Comparison of ENCODE assay signal across 17 cellular contexts in genomic region chr10:87605656-87606308, GRCh38. TPM values are rescaled to one million over a fixed set of nuclear protein-coding genes. Genes with fewer than 3 reads are reported as not detected.
DNase-seq lines count a peak whose midpoint lies in the region; ATAC-seq, FAIRE-seq and TF ChIP-seq lines count a peak whose summit lies in the region.
"Had no signal": no experiment of that assay in that cellular context is flagged by ENCODE, and none has a peak within 500 bp of the region (broad histone marks: within the 10 kb centered on the region; RNA-seq: fewer than 3 reads in every experiment).

No MANE protein-coding gene starts in this region.

- H3K36me3 Mint-ChIP-seq in GM23338 (ENCODE audit: low read depth) (peaks cover 11% of the 10 kb centered on the region), nephron (ENCODE audit: low read depth) (no peaks in the 10 kb centered on the region)
- H3K36me3 Mint-ChIP-seq: activated naive CD4-positive, alpha-beta T cell treated with anti-CD3 and anti-CD28 coated beads, Interleukin-2, amount 50 U/mL, for 24 hours had no signal

- ATAC-seq in GM23338 (peak; percentile 49), HG03520 (IDR thresholded peaks at IDR 0.05; ENCODE audit: unreplicated experiment) (no peak), GM18511 (IDR thresholded peaks at IDR 0.05; ENCODE audit: unreplicated experiment) (no peak)
- ATAC-seq: stimulated activated naive CD8-positive, alpha-beta T cell treated with anti-CD3 and anti-CD28 coated beads, Interleukin-15, Interleukin-2, amounts not matched to agents 100 U/mL and 50 U/mL, for 24 hours had no signal

- no peaks in the 10 kb centered on the region for H3K79me2 ChIP-seq in GM23338 (replicated peaks; ENCODE audit: insufficient read depth)

- H3K27ac Mint-ChIP-seq in GM23338 (no peak overlapping the region; the same call in 1 of the 2 replicates), nephron (peak overlapping the region in 2 of 3 experiments; percentile 43 to 49)
- H3K27ac Mint-ChIP-seq: activated naive CD4-positive, alpha-beta T cell treated with anti-CD3 and anti-CD28 coated beads, Interleukin-2, amount 50 U/mL, for 24 hours had no signal

- H3K9me3 ChIP-seq in WERI-Rb-1 (ENCODE audit: severe bottlenecking): no peaks in the 10 kb centered on the region

- H4K20me1 ChIP-seq in GM23338 (replicated peaks; ENCODE audit: insufficient read depth): no peaks in the 10 kb centered on the region

- TF ChIP-seq CTCF in GM23338 (conservative IDR thresholded peaks at IDR 0.05; ENCODE audit: low read depth in 2 of 2) (no peak), VCaP (conservative IDR thresholded peaks at IDR 0.05) (no peak), nephron (IDR thresholded peaks at IDR 0.05; ENCODE audit: unreplicated experiment in 3 of 3) (no peak), WERI-Rb-1 (IDR thresholded peaks at IDR 0.05; ENCODE audit: low read depth, low read length) (no peak)

- H3K4me3 ChIP-seq in GM23338 (no peak overlapping the region), WERI-Rb-1 (ENCODE audit: low read depth, low read length) (no peak overlapping the region)
- H3K4me3 ChIP-seq: lung, skin epidermis had no signal

- no peak overlapping the region for H3K4me3 Mint-ChIP-seq in GM23338
- H3K4me3 Mint-ChIP-seq in nephron: no peak overlapping the region
- H3K4me3 Mint-ChIP-seq: activated naive CD4-positive, alpha-beta T cell treated with anti-CD3 and anti-CD28 coated beads, Interleukin-2, amount 50 U/mL, for 24 hours had no signal

- H3K4me1 Mint-ChIP-seq in GM23338: peaks cover 38% of the 10 kb centered on the region
- H3K4me1 Mint-ChIP-seq in nephron: peaks cover 19% of the 10 kb centered on the region

- H3K36me3 ChIP-seq in GM23338 (ENCODE audit: insufficient read depth): 0 out of 2 replicates have a peak, but pooled peaks cover 2% of the 10 kb centered on the region
- no peaks in the 10 kb centered on the region for H3K36me3 ChIP-seq in WERI-Rb-1

- no peak for FAIRE-seq in GM12892 (lab: Jason Lieb, UNC)

- DNase-seq in GM23338 (ENCODE audit: low spot score) (no peak), fibroblast of gingiva (ENCODE audit: low read depth) (peak; percentile 27), GM12892 (ENCODE audit: insufficient read length) (no peak), WERI-Rb-1 (no peak)
- DNase-seq: activated CD4-positive, alpha-beta T cell treated with anti-CD3 and anti-CD28 coated beads for 1 hour; cerebellar nuclear complex; erythroblast; NCI-H524 treated with DMSO at 0.1 percent for 48 hours; stimulated activated naive CD8-positive, alpha-beta T cell treated with anti-CD3 and anti-CD28 coated beads, Interleukin-15, Interleukin-2, amounts not matched to agents 100 U/mL and 50 U/mL, for 24 hours; T-helper 1 cell had no signal

- peak overlapping the region; percentile 18; the same call in 1 of the 2 replicates for H2AFZ ChIP-seq in GM23338

- peaks cover 45% of the 10 kb centered on the region for H3K4me1 ChIP-seq in GM23338 (ENCODE audit: insufficient read depth)

- peaks cover 15% of the 10 kb centered on the region for H3K9me2 ChIP-seq in GM23338 (ENCODE audit: insufficient read depth)

- H3F3A ChIP-seq in GM23338 (replicated peaks; ENCODE audit: low read depth): no peaks in the 10 kb centered on the region; the same call in 1 of the 2 replicates

- H3K9me3 Mint-ChIP-seq in GM23338: peaks cover 9% of the 10 kb centered on the region
- H3K9me3 Mint-ChIP-seq in nephron: peaks cover 2% of the 10 kb centered on the region

- H3K27me3 ChIP-seq in GM23338 (ENCODE audit: insufficient read depth) (no peaks in the 10 kb centered on the region), WERI-Rb-1 (ENCODE audit: insufficient read depth, low read depth, severe bottlenecking) (no peaks in the 10 kb centered on the region)

- no peak for TF ChIP-seq POLR2A in GM12892 (IDR thresholded peaks at IDR 0.05; ENCODE audit: low read depth, low read length)

- H3K27ac ChIP-seq in GM23338 (ENCODE audit: low read depth) (no peak overlapping the region), VCaP (0 out of 2 replicates have a peak overlapping the region, but pooled peaks have one; percentile 9), WERI-Rb-1 (no peak overlapping the region)
- H3K27ac ChIP-seq: skin epidermis had no signal

- peaks cover 7% of the 10 kb centered on the region for H3K27me3 Mint-ChIP-seq in GM23338 (ENCODE audit: insufficient read depth, low read depth, poor library complexity)
- H3K27me3 Mint-ChIP-seq in nephron (ENCODE audit: low read depth): no peaks in the 10 kb centered on the region
- H3K27me3 Mint-ChIP-seq: activated naive CD4-positive, alpha-beta T cell treated with anti-CD3 and anti-CD28 coated beads, Interleukin-2, amount 50 U/mL, for 24 hours had no signal

- no peak overlapping the region for H3K4me2 ChIP-seq in GM23338

TF ChIP-seq in GM23338, 12 proteins besides CTCF, POLR2A, EP300 and RAD21:
- TF ChIP-seq POLR2AphosphoS5 (IDR thresholded peaks at IDR 0.05; ENCODE audit: low read depth) (no peak), CREB1 (CRISPR knock-in tag; IDR thresholded peaks at IDR 0.05; ENCODE audit: low read depth) (no peak), EZH2phosphoT487 (IDR thresholded peaks at IDR 0.05; ENCODE audit: unreplicated experiment) (no peak), EZH2 (IDR thresholded peaks at IDR 0.05; ENCODE audit: low read depth, unreplicated experiment) (no peak), JUNB (IDR thresholded peaks at IDR 0.05; ENCODE audit: unreplicated experiment) (no peak), ZNF462 (CRISPR knock-in tag; IDR thresholded peaks at IDR 0.05) (no peak), NANOG (IDR thresholded peaks at IDR 0.05; ENCODE audit: borderline replicate concordance) (no peak)

RNA-seq across cellular contexts. Expression of gene PAPSS2, which starts 53.9 kb away (rescaled TPM):
- total RNA-seq in GM23338 (2014; rRNA removed; shearing (Covaris generic)): 17.1 and 19.6 TPM in 2 replicates
- polyA plus RNA-seq in GM23338 (2016; fragmentation: Nextera tagmentation; extraction: Ambion mirVana): 12.9 and 13.2 TPM in 2 replicates
- 0.81 TPM for polyA plus RNA-seq in GM12892 (2012; ENCODE audit: missing spikeins)
